15 cellular contexts compared by ENCODE assay signal in genomic region chr3:13623101-13623654, GRCh38.
DNase-seq lines count a peak whose midpoint lies in the region; ATAC-seq and TF ChIP-seq lines count a peak whose summit lies in the region.
"Had no signal": no experiment of that assay in that cellular context is flagged by ENCODE, and none has a peak within 500 bp of the region (broad histone marks: within the 10 kb centered on the region; RNA-seq: fewer than 3 reads in every experiment).

No MANE protein-coding gene starts in this region.

- no peak overlapping the region for H2BK15ac ChIP-seq in neuronal stem cell (ENCODE audit: low read length)

- WGBS in neuronal stem cell (ENCODE audit: extremely low coverage in 2 of 2, insufficient read length in 2 of 2, insufficient replicate concordance in 1 of 2), 2 donors: no CpG with 5 or more reads among the region's 21 CpGs

- DNase-seq in Caco-2 (peak; percentile 53 to 55), NCI-H510A (lab: John Stamatoyannopoulos, UW) (peak; percentile 63), neuronal stem cell (ENCODE audit: low spot score) (no peak), COR-L47 (lab: John Stamatoyannopoulos, UW) (no peak), NCI-H446 (lab: John Stamatoyannopoulos, UW) (no peak)
- DNase-seq: activated naive CD4-positive, alpha-beta T cell treated with anti-CD3 and anti-CD28 coated beads, Interleukin-2, amount 50 U/mL, for 16 hours; GDM1; retina; stimulated activated naive CD4-positive, alpha-beta T cell had no signal

- H3K27me3 ChIP-seq in Caco-2 (replicated peaks; ENCODE audit: control insufficient read depth, insufficient read depth, low read length): no peaks in the 10 kb centered on the region
- H3K27me3 ChIP-seq in neuronal stem cell (ENCODE audit: control insufficient read depth in 3 of 3, insufficient read depth in 3 of 3, low read depth in 1 of 3, low read length in 3 of 3): no peaks in the 10 kb centered on the region
- H3K27me3 ChIP-seq: BLaER1 treated with 17β-estradiol and CSF1 and Interleukin-3, amounts not matched to agents 10 nM and 100 nM; esophagus muscularis mucosa had no signal

- H4K91ac ChIP-seq in neuronal stem cell (ENCODE audit: low read depth, low read length, poor library complexity): peak overlapping the region; percentile 53

- H3K4me2 ChIP-seq in neuronal stem cell (ENCODE audit: insufficient read depth, low read length, poor library complexity, severe bottlenecking): no peak overlapping the region

- H2BK12ac ChIP-seq in neuronal stem cell (ENCODE audit: low read length): no peak overlapping the region

- H3K27me3 Mint-ChIP-seq in Caco-2 (ENCODE audit: insufficient read depth, unreplicated experiment): no peaks in the 10 kb centered on the region

- H3K23ac ChIP-seq in neuronal stem cell (ENCODE audit: low read depth, low read length, poor library complexity): peak overlapping the region; percentile 70

- H3K36me3 ChIP-seq in Caco-2 (ENCODE audit: control insufficient read depth, insufficient read depth, low read length) (no peaks in the 10 kb centered on the region), neuronal stem cell (replicated peaks in 1 of 2; ENCODE audit: control insufficient read depth in 2 of 2, insufficient read depth in 2 of 2, low read length in 2 of 2) (no peaks in the 10 kb centered on the region)
- H3K36me3 ChIP-seq: BLaER1 treated with 17β-estradiol and CSF1 and Interleukin-3, amounts not matched to agents 10 nM and 100 nM had no signal

- H3K14ac ChIP-seq in neuronal stem cell (ENCODE audit: low read length): peak overlapping the region; percentile 58

- BruUV-seq in Caco-2 (replicated peaks; lab: Mats Ljungman, UMichigan): no TSS peak

- H3K9me3 ChIP-seq in Caco-2 (no peaks in the 10 kb centered on the region), neuronal stem cell (replicated peaks in 1 of 2; ENCODE audit: control insufficient read depth in 2 of 2, insufficient read depth in 1 of 2, low read depth in 1 of 2, low read length in 2 of 2) (no peaks in the 10 kb centered on the region)
- H3K9me3 ChIP-seq: BLaER1 treated with 17β-estradiol and CSF1 and Interleukin-3, amounts not matched to agents 10 nM and 100 nM; esophagus muscularis mucosa had no signal

- peaks cover 12% of the 10 kb centered on the region for H3K4me1 Mint-ChIP-seq in Caco-2 (ENCODE audit: low read depth, unreplicated experiment)

- H3K4ac ChIP-seq in neuronal stem cell (ENCODE audit: low read length): no peak overlapping the region

- intact Hi-C loops in Caco-2 (cut with micrococcal nuclease; ENCODE audit: unreplicated experiment): loop anchor here (1.0 kb wide), 1 partner anchor 75 kb away; no protein-coding TSS in a partner anchor

- TF ChIP-seq CTCF in Caco-2 (IDR thresholded peaks at IDR 0.05; ENCODE audit: insufficient read depth in 1 of 2, low read depth in 1 of 2, low read length in 1 of 2, severe bottlenecking in 1 of 2, unreplicated experiment in 1 of 2): no peak

- H4K8ac ChIP-seq in neuronal stem cell (ENCODE audit: low read depth, low read length): no peak overlapping the region

- peaks cover 6% of the 10 kb centered on the region for H3K36me3 Mint-ChIP-seq in Caco-2 (ENCODE audit: insufficient read depth, unreplicated experiment)

- H3K9me3 Mint-ChIP-seq in Caco-2 (ENCODE audit: unreplicated experiment): no peaks in the 10 kb centered on the region

- peak; percentile 70 for ATAC-seq in esophagus mucosa
- ATAC-seq in HG02840 (IDR thresholded peaks at IDR 0.05; ENCODE audit: low FRiP score, unreplicated experiment): no peak
- no peak for ATAC-seq in HG02981 (IDR thresholded peaks at IDR 0.05; ENCODE audit: unreplicated experiment)

- H3K27ac ChIP-seq in neuronal stem cell (replicated peaks; ENCODE audit: low read length): no peak overlapping the region
- H3K27ac ChIP-seq: esophagus muscularis mucosa, SK-N-MC had no signal

- H2BK120ac ChIP-seq in neuronal stem cell (ENCODE audit: low read depth, low read length): no peak overlapping the region

- no peak overlapping the region for H2BK5ac ChIP-seq in neuronal stem cell (ENCODE audit: low read length)

- POLR2A ChIA-PET in Caco-2 (lab: Charles Lee): interaction anchor here (0.5 kb wide), 1 partner anchor 27 kb away, joined by 3 read pairs; no protein-coding TSS in a partner anchor

- H3K4me3 ChIP-seq in Caco-2 (ENCODE audit: low read depth, low read length): no peak overlapping the region
- H3K4me3 ChIP-seq in neuronal stem cell (ENCODE audit: low read length in 2 of 2): no peak overlapping the region
- H3K4me3 ChIP-seq: BLaER1 treated with 17β-estradiol and CSF1 and Interleukin-3, amounts not matched to agents 10 nM and 100 nM; esophagus muscularis mucosa; SK-N-MC had no signal

- no peak overlapping the region for H3K9ac ChIP-seq in neuronal stem cell (ENCODE audit: low read depth, low read length, poor library complexity)

- H3K4me1 ChIP-seq in Caco-2 (peaks cover 16% of the 10 kb centered on the region), neuronal stem cell (ENCODE audit: control insufficient read depth in 2 of 2, insufficient read depth in 1 of 2, low read depth in 1 of 2, low read length in 2 of 2) (peaks cover 10 to 20% of the 10 kb centered on the region in 2 donors)

- CTCF ChIA-PET in Caco-2 (lab: Charles Lee): interaction anchor here (0.7 to 1.5 kb wide), 3 partner anchors 25 to 127 kb away, joined by 3 to 7 read pairs (median 5); no protein-coding TSS in a partner anchor

- H3K27ac Mint-ChIP-seq in Caco-2 (ENCODE audit: unreplicated experiment): peak overlapping the region; percentile 22

- H3K18ac ChIP-seq in neuronal stem cell (ENCODE audit: low read length): peak overlapping the region; percentile 88

- peak overlapping the region; percentile 77 for H2AFZ ChIP-seq in neuronal stem cell (ENCODE audit: low read length)

- H3K4me3 Mint-ChIP-seq in Caco-2 (ENCODE audit: unreplicated experiment): peak overlapping the region; percentile 26

- peak overlapping the region; percentile 69 for H2AK5ac ChIP-seq in neuronal stem cell (ENCODE audit: low read depth, low read length)

- no peaks in the 10 kb centered on the region for H3K79me1 ChIP-seq in neuronal stem cell (ENCODE audit: low read depth, low read length)

Comparison
In these comparisons a context has a peak if more than half of its experiments do, and no peak if none do; other contexts are left out.
1. DNase-seq: peak in Caco-2 (2 of 2) and NCI-H510A (single experiment); none in neuronal stem cell (single experiment), COR-L47 (single experiment) and NCI-H446 (0 of 2).